27 cellular contexts compared by ENCODE assay signal in the genomic region with DNA sequence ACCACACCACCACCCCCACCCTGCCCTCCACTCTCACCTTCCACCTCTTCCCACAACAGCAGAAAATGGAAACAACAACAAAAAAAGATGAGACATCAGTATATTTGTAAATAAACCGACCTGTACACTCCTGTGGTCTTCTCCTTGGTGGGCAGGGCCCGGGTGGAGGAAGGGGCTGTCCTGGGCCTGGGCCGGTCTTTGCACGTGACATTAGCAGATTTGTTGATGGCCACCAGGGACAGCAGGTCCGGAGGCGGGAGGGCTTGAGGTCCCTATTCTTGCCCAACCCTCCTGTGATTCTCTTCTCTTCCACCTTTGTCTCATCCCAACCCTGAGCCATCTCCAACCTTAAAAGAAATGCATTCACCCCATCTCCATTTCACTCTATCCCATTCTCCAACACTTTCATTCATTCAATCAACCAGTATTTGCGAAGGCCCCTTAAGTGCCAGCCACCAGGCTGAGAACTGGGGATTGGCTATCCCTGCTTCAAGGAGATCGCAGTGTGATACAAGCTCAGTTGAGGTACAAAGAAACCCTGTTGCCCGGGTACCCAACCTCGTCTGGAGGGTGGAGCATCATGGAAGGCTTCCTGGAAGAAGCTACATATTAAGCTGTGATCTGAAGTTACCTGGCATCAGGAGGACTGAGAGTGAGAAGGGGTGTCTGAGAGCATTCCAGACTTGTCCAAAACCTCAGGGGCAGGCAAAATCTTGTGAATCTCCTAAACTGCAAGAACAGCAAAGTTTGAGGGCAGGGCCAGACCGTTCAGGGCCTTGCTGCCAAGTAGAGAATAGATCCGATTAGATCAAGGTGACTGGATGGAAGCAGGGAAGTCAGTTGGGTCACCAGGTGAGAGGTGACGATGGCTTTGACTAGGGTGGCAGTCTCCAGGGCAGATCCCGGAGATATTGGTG.
DNase-seq lines count a peak whose midpoint lies in the region; ATAC-seq and TF ChIP-seq lines count a peak whose summit lies in the region.
"Had no signal": no experiment of that assay in that cellular context is flagged by ENCODE, and none has a peak within 500 bp of the region (broad histone marks: within the 10 kb centered on the region; RNA-seq: fewer than 3 reads in every experiment).

No MANE protein-coding gene starts in this region.

- no peak for ATAC-seq in natural killer cell treated with Interleukin-12 subunit alpha and Interleukin-12 subunit beta and Interleukin-15 and Interleukin-18, amount 100 ng/mL, for 72 hours
- ATAC-seq in natural killer cell (no peak), omental fat pad (ENCODE audit: low FRiP score) (no peak)
- ATAC-seq: left colon had no signal

- no peaks in the 10 kb centered on the region for H3K36me3 Mint-ChIP-seq in natural killer cell treated with Interleukin-12 subunit alpha and Interleukin-12 subunit beta and Interleukin-15 and Interleukin-18, amount 100 ng/mL, for 72 hours
- H3K36me3 Mint-ChIP-seq in natural killer cell = no peaks in the 10 kb centered on the region
- H3K36me3 Mint-ChIP-seq: activated naive CD4-positive, alpha-beta T cell treated with anti-CD3 and anti-CD28 coated beads, Interleukin-2, amount 10 ng/mL, durations not matched to agents 7 days and 5 days had no signal

- intact Hi-C loops in natural killer cell (cut with micrococcal nuclease) = no loop called here

- H3K27ac Mint-ChIP-seq in natural killer cell treated with Interleukin-12 subunit alpha and Interleukin-12 subunit beta and Interleukin-15 and Interleukin-18, amount 100 ng/mL, for 72 hours = no peak overlapping the region
- no peak overlapping the region for H3K27ac Mint-ChIP-seq in natural killer cell
- H3K27ac Mint-ChIP-seq: activated naive CD4-positive, alpha-beta T cell treated with anti-CD3 and anti-CD28 coated beads, Interleukin-2, amount 10 ng/mL, durations not matched to agents 7 days and 5 days; dendritic cell treated with granulocyte-macrophage colony-stimulating factor and Interleukin-4, amounts not matched to agents 40 ng/mL and 50 ng/mL, for 4 days; T-helper 2 cell treated with Interferon-gamma antibody and Interleukin-4, amounts not matched to agents 5 μg/mL and 100 μg/mL, for 36 hours had no signal

- no peaks in the 10 kb centered on the region for H3K27me3 ChIP-seq in MG63

- peak; percentile 18 for DNase-seq in natural killer cell treated with Interleukin-12 subunit alpha and Interleukin-12 subunit beta and Interleukin-15 and Interleukin-18, amount 100 ng/mL, for 72 hours (ENCODE audit: low spot score)
- DNase-seq in natural killer cell = no peak
- DNase-seq in ecto neural progenitor cell (ENCODE audit: low spot score) = peak; percentile 46
- peak; percentile 12 for DNase-seq in omental fat pad (ENCODE audit: low spot score)
- no peak for DNase-seq in NCI-H1436 (lab: John Stamatoyannopoulos, UW)
- DNase-seq in MG63 = no peak
- DNase-seq in anterior cingulate cortex (lab: John Stamatoyannopoulos, UW) = no peak
- DNase-seq: activated CD4-positive, alpha-beta T cell treated with anti-CD3 and anti-CD28 coated beads, Interleukin-2, amount 50 U/mL, for 1 hour; C1 segment of cervical spinal cord; DND-41; mesendoderm; NCI-H1105 treated with DMSO at 0.1 percent for 48 hours; NCI-H2081; NCI-H446 treated with DMSO at 0.1 percent for 48 hours; occipital lobe; stimulated activated CD4-positive, alpha-beta T cell treated with anti-CD3 and anti-CD28 coated beads, Interleukin-1b, Interleukin-23, amount 100 ng/mL, for 48 hours; stimulated activated CD8-positive, alpha-beta memory T cell treated with anti-CD3 and anti-CD28 coated beads, Interleukin-4, amount 100 ng/mL, for 48 hours; stomach had no signal

- H3K9me3 ChIP-seq in MG63 = no peaks in the 10 kb centered on the region
- H3K9me3 ChIP-seq: ascending aorta, Caco-2, stomach, tibial nerve had no signal

- TF ChIP-seq CTCF in natural killer cell (IDR thresholded peaks at IDR 0.05) (no peak), omental fat pad (IDR thresholded peaks at IDR 0.05) (no peak)

- no peak overlapping the region for H3K4me3 ChIP-seq in MG63
- H3K4me3 ChIP-seq: ascending aorta, cardiac muscle cell, skin epidermis, stomach, tibial nerve had no signal

- no peak overlapping the region for H3K4me3 Mint-ChIP-seq in natural killer cell treated with Interleukin-12 subunit alpha and Interleukin-12 subunit beta and Interleukin-15 and Interleukin-18, amount 100 ng/mL, for 72 hours
- H3K4me3 Mint-ChIP-seq in natural killer cell = no peak overlapping the region
- H3K4me3 Mint-ChIP-seq: activated naive CD4-positive, alpha-beta T cell treated with anti-CD3 and anti-CD28 coated beads, Interleukin-2, amount 10 ng/mL, durations not matched to agents 7 days and 5 days; dendritic cell treated with granulocyte-macrophage colony-stimulating factor and Interleukin-4, amounts not matched to agents 40 ng/mL and 50 ng/mL, for 4 days; T-helper 2 cell treated with Interferon-gamma antibody and Interleukin-4, amounts not matched to agents 5 μg/mL and 100 μg/mL, for 36 hours had no signal

- H3K9me3 Mint-ChIP-seq in natural killer cell treated with Interleukin-12 subunit alpha and Interleukin-12 subunit beta and Interleukin-15 and Interleukin-18, amount 100 ng/mL, for 72 hours = no peaks in the 10 kb centered on the region
- no peaks in the 10 kb centered on the region for H3K9me3 Mint-ChIP-seq in natural killer cell
- H3K9me3 Mint-ChIP-seq: activated naive CD4-positive, alpha-beta T cell treated with anti-CD3 and anti-CD28 coated beads, Interleukin-2, amount 10 ng/mL, durations not matched to agents 7 days and 5 days; dendritic cell treated with granulocyte-macrophage colony-stimulating factor and Interleukin-4, amounts not matched to agents 40 ng/mL and 50 ng/mL, for 4 days; T-helper 2 cell treated with Interferon-gamma antibody and Interleukin-4, amounts not matched to agents 5 μg/mL and 100 μg/mL, for 36 hours had no signal

- H3K36me3 ChIP-seq in MG63 = no peaks in the 10 kb centered on the region
- H3K36me3 ChIP-seq: ascending aorta, cardiac muscle cell, stomach, tibial nerve had no signal

- H3K27me3 Mint-ChIP-seq in natural killer cell treated with Interleukin-12 subunit alpha and Interleukin-12 subunit beta and Interleukin-15 and Interleukin-18, amount 100 ng/mL, for 72 hours = peaks cover 28 to 34% of the 10 kb centered on the region in 2 donors
- peaks cover 38 to 39% of the 10 kb centered on the region in 2 donors for H3K27me3 Mint-ChIP-seq in natural killer cell (ENCODE audit: low read depth in 2 of 2)

- H3K4me1 Mint-ChIP-seq in natural killer cell treated with Interleukin-12 subunit alpha and Interleukin-12 subunit beta and Interleukin-15 and Interleukin-18, amount 100 ng/mL, for 72 hours (ENCODE audit: low read depth in 2 of 2) = peaks cover 12 to 14% of the 10 kb centered on the region in 2 donors
- H3K4me1 Mint-ChIP-seq in natural killer cell = peaks cover 6 to 13% of the 10 kb centered on the region in 2 donors

Comparison
In these comparisons a context has a peak if more than half of its experiments do, and no peak if none do; other contexts are left out.
1. DNase-seq: peak in natural killer cell treated with Interleukin-12 subunit alpha and Interleukin-12 subunit beta and Interleukin-15 and Interleukin-18, amount 100 ng/mL, for 72 hours (single experiment), ecto neural progenitor cell (single experiment) and omental fat pad (single experiment); none in natural killer cell (single experiment), NCI-H1436 (single experiment), MG63 (single experiment) and anterior cingulate cortex (0 of 58).